ENCODE assay signal across 9 cellular contexts in genomic region chr1:38028671-38029070, GRCh38. TPM values are rescaled to one million over a fixed set of nuclear protein-coding genes. Genes with fewer than 3 reads are reported as not detected.
DNase-seq lines count a peak whose midpoint lies in the region; ATAC-seq, FAIRE-seq and TF ChIP-seq lines count a peak whose summit lies in the region.
"Had no signal": no experiment of that assay in that cellular context is flagged by ENCODE, and none has a peak within 500 bp of the region (broad histone marks: within the 10 kb centered on the region; RNA-seq: fewer than 3 reads in every experiment).

No MANE protein-coding gene starts in this region.

- TF ChIP-seq POLR2A in HepG2 (IDR thresholded peaks at IDR 0.05; ENCODE audit: insufficient read depth in 1 of 2, low read depth in 2 of 2, low read length in 2 of 2), result no peak

- WGBS in HepG2 (ENCODE audit: low lambda C conversion rate), result 94% methylated on average over 2 of the region's 2 CpGs

- H3K36me3 Mint-ChIP-seq in GM23338 (ENCODE audit: low read depth) (peaks cover 22% of the 10 kb centered on the region), activated B cell treated with CpG ODN at 0.5 μM for 24 hours (ENCODE audit: low read depth) (peaks cover 19% of the 10 kb centered on the region)

- no TSS peak for BruUV-seq in HepG2 (replicated peaks; lab: Mats Ljungman, UMichigan)

- no peak for FAIRE-seq in HepG2 (lab: Jason Lieb, UNC)

- peaks cover 27% of the 10 kb centered on the region for H3F3A ChIP-seq in GM23338 (replicated peaks; ENCODE audit: low read depth)

- H3K4me2 ChIP-seq in GM23338 (peak overlapping the region; percentile 77), HepG2 (ENCODE audit: low read depth, low read length) (no peak overlapping the region)

- no peaks in the 10 kb centered on the region for H3K9me3 ChIP-seq in HepG2 (ENCODE audit: low read length)
- H3K9me3 ChIP-seq: vagina had no signal

- H3K4me3 Mint-ChIP-seq in GM23338 (peak overlapping the region; percentile 24; the same call in 1 of the 3 replicates), activated B cell treated with CpG ODN at 0.5 μM for 24 hours (no peak overlapping the region)

- TF ChIP-seq EP300 in HepG2 (IDR thresholded peaks at IDR 0.05; ENCODE audit: low read depth in 2 of 2, low read length in 2 of 2) (no peak), HepG2 (CRISPR knock-in tag; IDR thresholded peaks at IDR 0.05; ENCODE audit: borderline replicate concordance) (no peak)

- H3K9me2 ChIP-seq in GM23338 (ENCODE audit: insufficient read depth), result no peaks in the 10 kb centered on the region

- H3K27me3 ChIP-seq in GM23338 (ENCODE audit: insufficient read depth) (no peaks in the 10 kb centered on the region), HepG2 (ENCODE audit: control insufficient read depth in 1 of 2, insufficient read depth in 2 of 2, low read length in 2 of 2) (no peaks in the 10 kb centered on the region)
- H3K27me3 ChIP-seq: vagina had no signal

- H3K4me1 Mint-ChIP-seq in GM23338, result peaks cover 53% of the 10 kb centered on the region
- peaks cover 39% of the 10 kb centered on the region for H3K4me1 Mint-ChIP-seq in activated B cell treated with CpG ODN at 0.5 μM for 24 hours

- TF ChIP-seq RAD21 in HepG2 (CRISPR knock-in tag; IDR thresholded peaks at IDR 0.05), result no peak

- H3K27ac Mint-ChIP-seq in GM23338, result peak overlapping the region; percentile 32; the same call in 1 of the 2 replicates
- peak overlapping the region; percentile 65 for H3K27ac Mint-ChIP-seq in activated B cell treated with CpG ODN at 0.5 μM for 24 hours

- intact Hi-C loops in activated B cell treated with CpG ODN at 0.5 μM for 24 hours (cut with micrococcal nuclease), result loop anchor here (1.0 to 5.0 kb wide), 2 partner anchors 124 to 788 kb away; no protein-coding TSS in a partner anchor
- intact Hi-C loops in HepG2 (cut with micrococcal nuclease; ENCODE audit: unreplicated experiment), result no loop called here
- intact Hi-C loops in head of caudate nucleus (cut with DNase I), result loop anchor here (10.0 kb wide), 1 partner anchor 806 kb away; no protein-coding TSS in a partner anchor

- H3K4me1 ChIP-seq in GM23338 (ENCODE audit: insufficient read depth) (peaks cover 34% of the 10 kb centered on the region), HepG2 (ENCODE audit: insufficient read depth, low read length) (peaks cover 25% of the 10 kb centered on the region)

- POLR2A ChIA-PET in activated B cell treated with CpG ODN at 0.5 μM for 24 hours (lab: Charles Lee) (interaction anchor here (0.7 to 1.9 kb wide), 3 partner anchors 10 to 472 kb away, joined by 3 to 7 read pairs (median 3); no protein-coding TSS in a partner anchor), HepG2 (lab: Yijun Ruan, JAX) (interaction anchor here (1.2 kb wide), 1 partner anchor 16 kb away, joined by 3 read pairs; the partner anchor contains the start of gene UTP11)

- in situ Hi-C loops in HepG2 (cut with HindIII; ENCODE audit: extremely low pct_ligation_motif_present, low pct_unique_long_range_greater_than_20kb), result no loop called here

- H3K27ac ChIP-seq in GM23338 (ENCODE audit: low read depth) (0 out of 2 replicates have a peak overlapping the region, but pooled peaks have one; percentile 3), HepG2 (ENCODE audit: extremely low read length, insufficient read depth, low read length) (no peak overlapping the region)

- no peak overlapping the region for H3K9ac ChIP-seq in HepG2 (ENCODE audit: insufficient read depth, low read depth, low read length)

- no peaks in the 10 kb centered on the region; the same call in 2 of the 3 replicates for H3K9me3 Mint-ChIP-seq in GM23338
- H3K9me3 Mint-ChIP-seq in activated B cell treated with CpG ODN at 0.5 μM for 24 hours, result no peaks in the 10 kb centered on the region

- DNase-seq in DMS 273 treated with DMSO at 0.1 percent for 48 hours (lab: John Stamatoyannopoulos, UW) (peak; percentile 100), GM23338 (ENCODE audit: low spot score) (peak; percentile 49), activated B cell treated with CpG ODN at 0.5 μM for 24 hours (no peak), HepG2 (ENCODE audit: low spot score) (no peak), cerebellar nuclear complex (lab: John Stamatoyannopoulos, UW) (no peak), NCI-H146 treated with DMSO at 0.1 percent for 48 hours (lab: John Stamatoyannopoulos, UW; ENCODE audit: unreplicated experiment) (no peak), head of caudate nucleus (no peak)

- CTCF ChIA-PET in activated B cell treated with CpG ODN at 0.5 μM for 24 hours (lab: Charles Lee) (interaction anchor here (0.7 to 5.4 kb wide), 4 partner anchors 9 to 529 kb away, joined by 3 to 43 read pairs (median 4); no protein-coding TSS in a partner anchor), HepG2 (lab: Yijun Ruan, JAX; ENCODE audit: low intra/inter-chr PET ratio, low total read pairs) (no interaction called here)

- H3K27me3 Mint-ChIP-seq in GM23338 (ENCODE audit: insufficient read depth, low read depth, poor library complexity) (peaks cover 14% of the 10 kb centered on the region), activated B cell treated with CpG ODN at 0.5 μM for 24 hours (no peaks in the 10 kb centered on the region)

- H4K20me1 ChIP-seq in GM23338 (replicated peaks; ENCODE audit: insufficient read depth) (no peaks in the 10 kb centered on the region; the same call in 1 of the 2 replicates), HepG2 (ENCODE audit: insufficient read depth, low read length) (no peaks in the 10 kb centered on the region)

- TF ChIP-seq CTCF in GM23338 (conservative IDR thresholded peaks at IDR 0.05; ENCODE audit: low read depth in 2 of 2) (peak; percentile 45 to 50), activated B cell treated with CpG ODN at 0.5 μM for 24 hours (IDR thresholded peaks at IDR 0.05) (no peak), HepG2 (CRISPR knock-in tag; IDR thresholded peaks at IDR 0.05) (no peak)

- peak; percentile 7 for ATAC-seq in GM23338
- no peak for ATAC-seq in activated B cell treated with CpG ODN at 0.5 μM for 24 hours (ENCODE audit: low read depth)
- peak; percentile 9 for ATAC-seq in HepG2
- ATAC-seq in GM18873 (IDR thresholded peaks at IDR 0.05; ENCODE audit: low FRiP score, unreplicated experiment), result no peak

- H3K4me3 ChIP-seq in GM23338, result peak overlapping the region; percentile 46; the same call in 1 of the 2 replicates
- no peak overlapping the region for H3K4me3 ChIP-seq in HepG2 (replicated peaks in 1 of 3; ENCODE audit: insufficient read depth in 1 of 3, low read depth in 2 of 3, low read length in 3 of 3)
- H3K4me3 ChIP-seq: vagina had no signal

- H3K79me2 ChIP-seq in GM23338 (replicated peaks; ENCODE audit: insufficient read depth), result no peaks in the 10 kb centered on the region
- H3K79me2 ChIP-seq in HepG2 (ENCODE audit: insufficient read depth, low read length), result no peaks in the 10 kb centered on the region

- H3K36me3 ChIP-seq in GM23338 (ENCODE audit: insufficient read depth), result peaks cover 13% of the 10 kb centered on the region
- peaks cover 8 to 16% of the 10 kb centered on the region in 2 experiments; a peak in 4 of 5 replicates for H3K36me3 ChIP-seq in HepG2 (replicated peaks in 1 of 2; ENCODE audit: control insufficient read depth in 1 of 2, insufficient read depth in 2 of 2, low read length in 2 of 2)

- H2AFZ ChIP-seq in GM23338, result no peak overlapping the region
- no peak overlapping the region for H2AFZ ChIP-seq in HepG2 (ENCODE audit: low read length)

RNA-seq across cellular contexts. Expression of gene UTP11, which starts 16.1 kb away (rescaled TPM):
- total RNA-seq in GM23338 (2014; rRNA removed; shearing (Covaris generic)), result 61.3 and 67.8 TPM in 2 replicates
- 82.3 and 105 TPM in 2 replicates for polyA plus RNA-seq in GM23338 (2016; fragmentation: Nextera tagmentation; extraction: Ambion mirVana)
- total RNA-seq in activated B cell treated with CpG ODN at 0.5 μM for 24 hours, result 26.1 and 28.6 TPM in 2 replicates
- total RNA-seq in HepG2 (2016; rRNA removed; fragmentation: Illumina TruSeq; extraction: Trizol), result 44.8 and 71.4 TPM in 2 replicates
- total RNA-seq in HepG2 (2016; cell fraction: cytosol; rRNA removed; fragmentation: Illumina TruSeq; extraction: Trizol; ENCODE audit: low read depth), result 8.4 and 10.8 TPM in 2 replicates
- total RNA-seq in HepG2 (2016; cell fraction: insoluble cytoplasmic fraction; rRNA removed; fragmentation: Illumina TruSeq; extraction: Trizol), result 43.6 and 60.8 TPM in 2 replicates
- total RNA-seq in HepG2 (2016; cell fraction: membrane; rRNA removed; fragmentation: Illumina TruSeq; extraction: Trizol), result 16.8 and 19.4 TPM in 2 replicates
- 20.6 and 23.0 TPM in 2 replicates for total RNA-seq in HepG2 (2016; cell fraction: nucleus; rRNA removed; fragmentation: Illumina TruSeq; extraction: Trizol)
- 11.8 and 13.5 TPM in 2 replicates for polyA plus RNA-seq in HepG2 (2011; rRNA removed)
- polyA plus RNA-seq in HepG2 (2011; cell fraction: cytosol; rRNA removed), result 7.8 and 10.7 TPM in 2 replicates
- 4.5 and 5.5 TPM in 2 replicates for polyA plus RNA-seq in HepG2 (2011; cell fraction: nucleus; rRNA removed)
- 16.1 and 22.2 TPM in 2 replicates for polyA plus RNA-seq in HepG2 (2012)
- polyA plus RNA-seq in HepG2 (2016; cell fraction: cytosol; fragmentation: Illumina TruSeq; extraction: Trizol; ENCODE audit: low read depth), result 8.5 and 9.1 TPM in 2 replicates
- polyA plus RNA-seq in HepG2 (2016; cell fraction: insoluble cytoplasmic fraction; fragmentation: Illumina TruSeq; extraction: Trizol; ENCODE audit: low read depth), result 71.4 and 74.3 TPM in 2 replicates
- 11.7 and 13.3 TPM in 2 replicates for polyA plus RNA-seq in HepG2 (2016; cell fraction: membrane; fragmentation: Illumina TruSeq; extraction: Trizol; ENCODE audit: low read depth)
- 35.4 and 38.1 TPM in 2 replicates for polyA plus RNA-seq in HepG2 (2016; cell fraction: nucleus; fragmentation: Illumina TruSeq; extraction: Trizol; ENCODE audit: insufficient read depth, low read depth)
- polyA minus RNA-seq in HepG2 (2011; rRNA and poly(A)+ RNA removed; ENCODE audit: low replicate concordance), result 5.8 and 16.2 TPM in 2 replicates
- 6.4 and 11.6 TPM in 2 replicates for polyA minus RNA-seq in HepG2 (2011; cell fraction: cytosol; rRNA and poly(A)+ RNA removed)
- polyA minus RNA-seq in HepG2 (2011; cell fraction: nucleus; rRNA and poly(A)+ RNA removed), result 18.2 and 19.0 TPM in 2 replicates

RNA-seq across cellular contexts. Expression of gene POU3F1, which starts 17.9 kb away (rescaled TPM):
- total RNA-seq in GM23338 (2014; rRNA removed; shearing (Covaris generic)), result 8.6 and 11.5 TPM in 2 replicates
- 3.6 and 6.0 TPM in 2 replicates for polyA plus RNA-seq in GM23338 (2016; fragmentation: Nextera tagmentation; extraction: Ambion mirVana)
- total RNA-seq in activated B cell treated with CpG ODN at 0.5 μM for 24 hours, result 6.1 and 6.2 TPM in 2 replicates
- not detected in 2 replicates for total RNA-seq in HepG2 (2016; rRNA removed; fragmentation: Illumina TruSeq; extraction: Trizol)
- not detected in 2 replicates for total RNA-seq in HepG2 (2016; cell fraction: cytosol; rRNA removed; fragmentation: Illumina TruSeq; extraction: Trizol; ENCODE audit: low read depth)
- not detected in 2 replicates for total RNA-seq in HepG2 (2016; cell fraction: insoluble cytoplasmic fraction; rRNA removed; fragmentation: Illumina TruSeq; extraction: Trizol)
- total RNA-seq in HepG2 (2016; cell fraction: membrane; rRNA removed; fragmentation: Illumina TruSeq; extraction: Trizol), result not detected in 2 replicates
- not detected in 2 replicates for total RNA-seq in HepG2 (2016; cell fraction: nucleus; rRNA removed; fragmentation: Illumina TruSeq; extraction: Trizol)
- not detected in 2 replicates for polyA plus RNA-seq in HepG2 (2011; rRNA removed)
- polyA plus RNA-seq in HepG2 (2011; cell fraction: cytosol; rRNA removed), result not detected in 2 replicates
- polyA plus RNA-seq in HepG2 (2011; cell fraction: nucleus; rRNA removed), result not detected in 2 replicates
- polyA plus RNA-seq in HepG2 (2012), result not detected in 2 replicates
- not detected in 2 replicates for polyA plus RNA-seq in HepG2 (2016; cell fraction: cytosol; fragmentation: Illumina TruSeq; extraction: Trizol; ENCODE audit: low read depth)
- not detected in 2 replicates for polyA plus RNA-seq in HepG2 (2016; cell fraction: insoluble cytoplasmic fraction; fragmentation: Illumina TruSeq; extraction: Trizol; ENCODE audit: low read depth)
- polyA plus RNA-seq in HepG2 (2016; cell fraction: membrane; fragmentation: Illumina TruSeq; extraction: Trizol; ENCODE audit: low read depth), result not detected in 2 replicates
- not detected in 2 replicates for polyA plus RNA-seq in HepG2 (2016; cell fraction: nucleus; fragmentation: Illumina TruSeq; extraction: Trizol; ENCODE audit: insufficient read depth, low read depth)
- 0.07 TPM in 1 of 2 replicates, not detected in the other for polyA minus RNA-seq in HepG2 (2011; rRNA and poly(A)+ RNA removed; ENCODE audit: low replicate concordance)
- not detected in 2 replicates for polyA minus RNA-seq in HepG2 (2011; cell fraction: cytosol; rRNA and poly(A)+ RNA removed)
- polyA minus RNA-seq in HepG2 (2011; cell fraction: nucleus; rRNA and poly(A)+ RNA removed), result not detected in 2 replicates
- total RNA-seq: vagina had no signal

RNA-seq across cellular contexts. Expression of gene FHL3, which starts 23.4 kb away (rescaled TPM):
- 39.5 and 49.0 TPM in 2 replicates for total RNA-seq in GM23338 (2014; rRNA removed; shearing (Covaris generic))
- polyA plus RNA-seq in GM23338 (2016; fragmentation: Nextera tagmentation; extraction: Ambion mirVana), result 28.3 and 29.3 TPM in 2 replicates
- 1.4 and 1.6 TPM in 2 replicates for total RNA-seq in activated B cell treated with CpG ODN at 0.5 μM for 24 hours
- 2.8 TPM in 2 replicates for total RNA-seq in HepG2 (2016; rRNA removed; fragmentation: Illumina TruSeq; extraction: Trizol)
- 2.3 and 2.5 TPM in 2 replicates for total RNA-seq in HepG2 (2016; cell fraction: cytosol; rRNA removed; fragmentation: Illumina TruSeq; extraction: Trizol; ENCODE audit: low read depth)
- 1.7 and 3.4 TPM in 2 replicates for total RNA-seq in HepG2 (2016; cell fraction: insoluble cytoplasmic fraction; rRNA removed; fragmentation: Illumina TruSeq; extraction: Trizol)
- total RNA-seq in HepG2 (2016; cell fraction: membrane; rRNA removed; fragmentation: Illumina TruSeq; extraction: Trizol), result 3.3 and 3.5 TPM in 2 replicates
- 3.1 and 4.0 TPM in 2 replicates for total RNA-seq in HepG2 (2016; cell fraction: nucleus; rRNA removed; fragmentation: Illumina TruSeq; extraction: Trizol)
- 6.6 and 8.6 TPM in 2 replicates for polyA plus RNA-seq in HepG2 (2011; rRNA removed)
- polyA plus RNA-seq in HepG2 (2011; cell fraction: cytosol; rRNA removed), result 5.2 and 5.5 TPM in 2 replicates
- polyA plus RNA-seq in HepG2 (2011; cell fraction: nucleus; rRNA removed), result 31.9 and 32.9 TPM in 2 replicates
- 11.9 and 15.1 TPM in 2 replicates for polyA plus RNA-seq in HepG2 (2012)
- 5.5 and 6.1 TPM in 2 replicates for polyA plus RNA-seq in HepG2 (2016; cell fraction: cytosol; fragmentation: Illumina TruSeq; extraction: Trizol; ENCODE audit: low read depth)
- polyA plus RNA-seq in HepG2 (2016; cell fraction: insoluble cytoplasmic fraction; fragmentation: Illumina TruSeq; extraction: Trizol; ENCODE audit: low read depth), result 4.6 and 6.9 TPM in 2 replicates
- polyA plus RNA-seq in HepG2 (2016; cell fraction: membrane; fragmentation: Illumina TruSeq; extraction: Trizol; ENCODE audit: low read depth), result 7.6 and 10.1 TPM in 2 replicates
- 7.2 and 9.0 TPM in 2 replicates for polyA plus RNA-seq in HepG2 (2016; cell fraction: nucleus; fragmentation: Illumina TruSeq; extraction: Trizol; ENCODE audit: insufficient read depth, low read depth)
- 23.2 and 31.5 TPM in 2 replicates for polyA minus RNA-seq in HepG2 (2011; rRNA and poly(A)+ RNA removed; ENCODE audit: low replicate concordance)
- polyA minus RNA-seq in HepG2 (2011; cell fraction: cytosol; rRNA and poly(A)+ RNA removed), result 8.4 and 8.7 TPM in 2 replicates
- polyA minus RNA-seq in HepG2 (2011; cell fraction: nucleus; rRNA and poly(A)+ RNA removed), result 15.3 and 23.5 TPM in 2 replicates

RNA-seq across cellular contexts. Expression of gene SF3A3, which starts 38.8 kb away (rescaled TPM):
- total RNA-seq in GM23338 (2014; rRNA removed; shearing (Covaris generic)), result 144 and 167 TPM in 2 replicates
- 53.9 and 65.5 TPM in 2 replicates for polyA plus RNA-seq in GM23338 (2016; fragmentation: Nextera tagmentation; extraction: Ambion mirVana)
- total RNA-seq in activated B cell treated with CpG ODN at 0.5 μM for 24 hours, result 82.4 and 90.5 TPM in 2 replicates
- 122 and 189 TPM in 2 replicates for total RNA-seq in HepG2 (2016; rRNA removed; fragmentation: Illumina TruSeq; extraction: Trizol)
- 18.5 and 25.3 TPM in 2 replicates for total RNA-seq in HepG2 (2016; cell fraction: cytosol; rRNA removed; fragmentation: Illumina TruSeq; extraction: Trizol; ENCODE audit: low read depth)
- 132 and 186 TPM in 2 replicates for total RNA-seq in HepG2 (2016; cell fraction: insoluble cytoplasmic fraction; rRNA removed; fragmentation: Illumina TruSeq; extraction: Trizol)
- 29.8 and 36.9 TPM in 2 replicates for total RNA-seq in HepG2 (2016; cell fraction: membrane; rRNA removed; fragmentation: Illumina TruSeq; extraction: Trizol)
- total RNA-seq in HepG2 (2016; cell fraction: nucleus; rRNA removed; fragmentation: Illumina TruSeq; extraction: Trizol), result 74.7 and 82.3 TPM in 2 replicates
- polyA plus RNA-seq in HepG2 (2011; rRNA removed), result 24.1 and 31.6 TPM in 2 replicates
- polyA plus RNA-seq in HepG2 (2011; cell fraction: cytosol; rRNA removed), result 16.2 and 22.5 TPM in 2 replicates
- polyA plus RNA-seq in HepG2 (2011; cell fraction: nucleus; rRNA removed), result 24.3 and 33.1 TPM in 2 replicates
- polyA plus RNA-seq in HepG2 (2012), result 47.3 and 68.3 TPM in 2 replicates
- 8.8 and 10.6 TPM in 2 replicates for polyA plus RNA-seq in HepG2 (2016; cell fraction: cytosol; fragmentation: Illumina TruSeq; extraction: Trizol; ENCODE audit: low read depth)
- 124 and 134 TPM in 2 replicates for polyA plus RNA-seq in HepG2 (2016; cell fraction: insoluble cytoplasmic fraction; fragmentation: Illumina TruSeq; extraction: Trizol; ENCODE audit: low read depth)
- polyA plus RNA-seq in HepG2 (2016; cell fraction: membrane; fragmentation: Illumina TruSeq; extraction: Trizol; ENCODE audit: low read depth), result 11.0 and 11.3 TPM in 2 replicates
- 54.3 and 57.2 TPM in 2 replicates for polyA plus RNA-seq in HepG2 (2016; cell fraction: nucleus; fragmentation: Illumina TruSeq; extraction: Trizol; ENCODE audit: insufficient read depth, low read depth)
- polyA minus RNA-seq in HepG2 (2011; rRNA and poly(A)+ RNA removed; ENCODE audit: low replicate concordance), result 13.7 and 41.0 TPM in 2 replicates
- 34.7 and 37.0 TPM in 2 replicates for polyA minus RNA-seq in HepG2 (2011; cell fraction: cytosol; rRNA and poly(A)+ RNA removed)
- polyA minus RNA-seq in HepG2 (2011; cell fraction: nucleus; rRNA and poly(A)+ RNA removed), result 42.7 and 58.1 TPM in 2 replicates

Comparison
In these comparisons a context has a peak if more than half of its experiments do, and no peak if none do; other contexts are left out.
1. DNase-seq: peak in DMS 273 treated with DMSO at 0.1 percent for 48 hours (single experiment) and GM23338 (single experiment); none in activated B cell treated with CpG ODN at 0.5 μM for 24 hours (single experiment), HepG2 (single experiment), cerebellar nuclear complex (0 of 2), NCI-H146 treated with DMSO at 0.1 percent for 48 hours (single experiment) and head of caudate nucleus (0 of 42).
2. ATAC-seq: peak in GM23338 (single experiment) and HepG2 (single experiment); none in activated B cell treated with CpG ODN at 0.5 μM for 24 hours (single experiment) and GM18873 (single experiment).
3. CTCF ChIP-seq: peak in GM23338 (2 of 2); none in activated B cell treated with CpG ODN at 0.5 μM for 24 hours (single experiment) and HepG2 (single experiment).